ENCODE assay signal across 9 cellular contexts in genomic region chr1:9908846-9909221, GRCh38. TPM values are rescaled to one million over a fixed set of nuclear protein-coding genes. Genes with fewer than 3 reads are reported as not detected.
DNase-seq lines count a peak whose midpoint lies in the region; ATAC-seq and TF ChIP-seq lines count a peak whose summit lies in the region.
"Had no signal": no experiment of that assay in that cellular context is flagged by ENCODE, and none has a peak within 500 bp of the region (broad histone marks: within the 10 kb centered on the region; RNA-seq: fewer than 3 reads in every experiment).

No MANE protein-coding gene starts in this region.

- H4K91ac ChIP-seq in H9 (ENCODE audit: insufficient read length, low read depth, low read length), result no peak overlapping the region

- no peaks in the 10 kb centered on the region for H3K9me3 Mint-ChIP-seq in H9

- H3K14ac ChIP-seq in H9 (ENCODE audit: insufficient read depth, low read length), result no peak overlapping the region

- no peak overlapping the region for H3K18ac ChIP-seq in H9 (ENCODE audit: insufficient read length, low read depth, low read length)

- H2BK20ac ChIP-seq in H9 (ENCODE audit: low read depth, low read length, poor library complexity, severe bottlenecking), result no peak overlapping the region

- no peak overlapping the region for H3K27ac Mint-ChIP-seq in H9

- no peak overlapping the region for H3K23ac ChIP-seq in H9 (ENCODE audit: insufficient read length, low read depth, low read length)

- H3T11ph ChIP-seq in H9 (ENCODE audit: low read length), result no peak overlapping the region

- H3K9me3 ChIP-seq in H9 (ENCODE audit: control insufficient read depth, low read depth, low read length) (no peaks in the 10 kb centered on the region), skeletal muscle tissue (ENCODE audit: control insufficient read depth in 3 of 3, low read length in 3 of 3) (no peaks in the 10 kb centered on the region)

- peak overlapping the region; percentile 57 for H3K9ac ChIP-seq in H9 (ENCODE audit: extremely low read depth, insufficient read length, low read length)
- H3K9ac ChIP-seq in skeletal muscle tissue (ENCODE audit: low read depth in 1 of 3, low read length in 3 of 3), result peak overlapping the region; percentile 76 to 87 (median 81)

- no peak overlapping the region for H4K8ac ChIP-seq in H9 (replicated peaks; ENCODE audit: insufficient read length, low read depth, low read length)

- H3K27me3 ChIP-seq in H9 (ENCODE audit: insufficient read depth, low read length) (no peaks in the 10 kb centered on the region), skeletal muscle tissue (ENCODE audit: control insufficient read depth in 3 of 3, insufficient read depth in 3 of 3, low read length in 3 of 3) (no peaks in the 10 kb centered on the region)

- ATAC-seq in GM18867 (IDR thresholded peaks at IDR 0.05; ENCODE audit: unreplicated experiment) (no peak), GM19035 (IDR thresholded peaks at IDR 0.05; ENCODE audit: unreplicated experiment) (no peak)

- H4K20me1 ChIP-seq in H9 (ENCODE audit: control insufficient read depth, insufficient read depth, insufficient read length), result no peaks in the 10 kb centered on the region

- H4K5ac ChIP-seq in H9 (ENCODE audit: insufficient read length, low read depth, low read length), result no peak overlapping the region

- H2AK5ac ChIP-seq in H9 (ENCODE audit: insufficient read length, low read length), result no peak overlapping the region

- TF ChIP-seq CTCF in H9 (conservative IDR thresholded peaks at IDR 0.05) (no peak), WI38 (IDR thresholded peaks at IDR 0.05; ENCODE audit: low read depth, low read length) (no peak), fibroblast of villous mesenchyme (IDR thresholded peaks at IDR 0.05; ENCODE audit: insufficient read depth, low read depth, low read length) (no peak)

- H3K79me2 ChIP-seq in H9 (ENCODE audit: insufficient read depth, low read length), result peaks cover 3% of the 10 kb centered on the region; the same call in 1 of the 2 replicates

- H3K36me3 Mint-ChIP-seq in H9 (ENCODE audit: insufficient read depth in 1 of 3, low read depth in 3 of 3), result no peaks in the 10 kb centered on the region; a peak in 1 of 7 replicates

- no peak overlapping the region for H2AFZ ChIP-seq in H9 (ENCODE audit: low read length)

- no peak overlapping the region for H2BK15ac ChIP-seq in H9 (ENCODE audit: low read depth, low read length)

- peak overlapping the region; percentile 78 for H3K4me3 ChIP-seq in WI38 (ENCODE audit: low read depth, low read length)
- H3K4me3 ChIP-seq in fibroblast of villous mesenchyme (ENCODE audit: low read depth, low read length), result peak overlapping the region; percentile 78
- H3K4me3 ChIP-seq in skeletal muscle tissue (ENCODE audit: low read length in 3 of 3), result peak overlapping the region; percentile 76 to 83 (median 81)

- no peak overlapping the region for H3K56ac ChIP-seq in H9 (ENCODE audit: insufficient read length, low read depth, low read length)

- no peak overlapping the region for H3K27ac ChIP-seq in H9 (ENCODE audit: insufficient read length, low read depth, low read length)
- peak overlapping the region; percentile 30 for H3K27ac ChIP-seq in skeletal muscle tissue (ENCODE audit: low read depth, low read length)

- no peak overlapping the region for H2BK120ac ChIP-seq in H9 (ENCODE audit: low read depth, low read length, poor library complexity, severe bottlenecking)

- no peak overlapping the region for H2BK12ac ChIP-seq in H9 (ENCODE audit: insufficient read length, low read depth, low read length)

- DNase-seq in H9, result no peak
- DNase-seq in fibroblast of villous mesenchyme (ENCODE audit: low read depth), result no peak
- no peak for DNase-seq in NCI-H510A treated with DMSO at 0.1 percent for 48 hours (lab: John Stamatoyannopoulos, UW)
- no peak for DNase-seq in stimulated activated CD4-positive, alpha-beta T cell treated with anti-CD3 and anti-CD28 coated beads, Interleukin-1b, Interleukin-23, amount 100 ng/mL, for 48 hours
- DNase-seq: NCI-H2029 treated with DMSO at 0.1 percent for 48 hours had no signal

- no peaks in the 10 kb centered on the region for H3K79me1 ChIP-seq in H9 (ENCODE audit: insufficient read depth, low read depth, low read length, poor library complexity, severe bottlenecking)

- no peaks in the 10 kb centered on the region for H3K36me3 ChIP-seq in skeletal muscle tissue (ENCODE audit: control insufficient read depth in 3 of 3, insufficient read depth in 3 of 3, low read length in 3 of 3)

- H3K4me1 ChIP-seq in H9 (ENCODE audit: insufficient read depth, low read length), result 0 out of 2 replicates have a peak, but pooled peaks cover 2% of the 10 kb centered on the region
- peaks cover 20 to 33% (median 21%) of the 10 kb centered on the region in 3 donors for H3K4me1 ChIP-seq in skeletal muscle tissue (ENCODE audit: control insufficient read depth in 3 of 3, insufficient read depth in 3 of 3, low read length in 3 of 3)

- no peak overlapping the region for H2BK5ac ChIP-seq in H9 (ENCODE audit: insufficient read length, low read length)

- WGBS in H9 (ENCODE audit: extremely low coverage, insufficient read length, low lambda C conversion rate), result no CpG with 5 or more reads among the region's 4 CpGs

- H3K4ac ChIP-seq in H9 (ENCODE audit: low read depth, low read length), result no peak overlapping the region

- H3K27me3 Mint-ChIP-seq in H9 (ENCODE audit: low read depth), result no peaks in the 10 kb centered on the region; the same call in 1 of the 2 replicates

- H3K4me3 Mint-ChIP-seq in H9, result peak overlapping the region; percentile 86 to 95

- H3K4me1 Mint-ChIP-seq in H9, result peaks cover 25 to 38% of the 10 kb centered on the region in 2 experiments

- peak overlapping the region; percentile 84 for H3K4me2 ChIP-seq in H9 (ENCODE audit: insufficient read depth, insufficient read length, low read length)

- H3K23me2 ChIP-seq in H9 (ENCODE audit: insufficient read length, low read depth, low read length, poor library complexity, severe bottlenecking), result peaks cover 12% of the 10 kb centered on the region

RNA-seq across cellular contexts. Expression of gene CTNNBIP1, which starts 1.2 kb away (rescaled TPM):
- 43.0 and 44.4 TPM in 2 replicates for total RNA-seq in H9 (2021)
- total RNA-seq in fibroblast of villous mesenchyme, result 13.4 and 20.3 TPM in 2 replicates
- total RNA-seq in skeletal muscle tissue, result 32.4 TPM

RNA-seq across cellular contexts. Expression of gene LZIC, which starts 34.4 kb away (rescaled TPM):
- 22.9 and 23.6 TPM in 2 replicates for total RNA-seq in H9 (2021)
- 28.7 and 37.6 TPM in 2 replicates for total RNA-seq in fibroblast of villous mesenchyme
- 42.3 TPM for total RNA-seq in skeletal muscle tissue

RNA-seq across cellular contexts. Expression of gene NMNAT1, which starts 34.4 kb away (rescaled TPM):
- total RNA-seq in H9 (2021) (2.8 TPM in 2 replicates), fibroblast of villous mesenchyme (7.1 and 13.8 TPM in 2 replicates), skeletal muscle tissue (17.2 TPM)
